1 cellular context compared by ENCODE assay signal in genomic region chr1:107776898-107777663, GRCh38.
TF ChIP-seq lines count a peak whose summit lies in the region.

No MANE protein-coding gene starts in this region.

TF ChIP-seq in GM12878, 131 proteins besides CTCF, POLR2A, EP300 and RAD21 (continues in another document):
- TF ChIP-seq ETV6 (conservative IDR thresholded peaks at IDR 0.05 in 1 of 2, IDR thresholded peaks at IDR 0.05 in 1 of 2; ENCODE audit: borderline replicate concordance in 1 of 2, low read depth in 1 of 2), result peak in 1 of 2 experiments; percentile 63; a peak in 2 of 4 replicates
- TF ChIP-seq RBBP5 (conservative IDR thresholded peaks at IDR 0.05), result no peak
- TF ChIP-seq FOXK2 (IDR thresholded peaks at IDR 0.05), result no peak
- TF ChIP-seq EED (IDR thresholded peaks at IDR 0.05; ENCODE audit: low read depth), result peak; percentile 43; the same call in 1 of the 2 replicates
- no peak for TF ChIP-seq CBX3 (IDR thresholded peaks at IDR 0.05; ENCODE audit: borderline replicate concordance, low read depth)
- TF ChIP-seq RFX5 (IDR thresholded peaks at IDR 0.05; ENCODE audit: low read depth, low read length), result no peak
- TF ChIP-seq ZZZ3 (IDR thresholded peaks at IDR 0.05; ENCODE audit: control insufficient read depth, insufficient read length, low read depth), result no peak
- TF ChIP-seq SREBF1 (IDR thresholded peaks at IDR 0.05; ENCODE audit: low read length), result no peak
- no peak for TF ChIP-seq ZNF622 (IDR thresholded peaks at IDR 0.05)
- peak; percentile 90 for TF ChIP-seq RELB (IDR thresholded peaks at IDR 0.05; ENCODE audit: low read depth)
- TF ChIP-seq CREB1 (IDR thresholded peaks at IDR 0.05; ENCODE audit: low read depth), result 0 out of 2 replicates have a peak, but pooled peaks have one; percentile 16
- TF ChIP-seq CHD1 (IDR thresholded peaks at IDR 0.05; ENCODE audit: low read depth, low read length), result no peak
- no peak for TF ChIP-seq BCLAF1 (IDR thresholded peaks at IDR 0.05)
- peak; percentile 76 for TF ChIP-seq MLLT1 (IDR thresholded peaks at IDR 0.05)
- TF ChIP-seq NBN (IDR thresholded peaks at IDR 0.05), result peak; percentile 94
- TF ChIP-seq PKNOX1 (IDR thresholded peaks at IDR 0.05), result peak; percentile 41; the same call in 1 of the 2 replicates
- TF ChIP-seq HSF1 (IDR thresholded peaks at IDR 0.05; ENCODE audit: low read depth, low read length), result no peak
- no peak for TF ChIP-seq USF1 (IDR thresholded peaks at IDR 0.05; ENCODE audit: borderline replicate concordance, extremely low read length, insufficient read depth, low read depth, low read length)
- TF ChIP-seq POLR2AphosphoS2 (IDR thresholded peaks at IDR 0.05; ENCODE audit: low read depth, low read length), result no peak
- TF ChIP-seq PML (IDR thresholded peaks at IDR 0.05; ENCODE audit: low read length), result peak; percentile 31; the same call in 1 of the 2 replicates
- no peak for TF ChIP-seq JUND (IDR thresholded peaks at IDR 0.05; ENCODE audit: low read depth, low read length)
- TF ChIP-seq MYB (IDR thresholded peaks at IDR 0.05; ENCODE audit: borderline replicate concordance, low read depth, low read length), result no peak; the same call in 1 of the 2 replicates
- no peak for TF ChIP-seq SUZ12 (IDR thresholded peaks at IDR 0.05; ENCODE audit: unreplicated experiment)
- no peak for TF ChIP-seq KDM1A (IDR thresholded peaks at IDR 0.05; ENCODE audit: borderline replicate concordance)
- peak; percentile 8; the same call in 1 of the 2 replicates for TF ChIP-seq ZNF207 (IDR thresholded peaks at IDR 0.05; ENCODE audit: borderline replicate concordance)
- TF ChIP-seq SP1 (IDR thresholded peaks at IDR 0.05; ENCODE audit: low read depth, low read length), result peak; percentile 39
- no peak for TF ChIP-seq CEBPB (IDR thresholded peaks at IDR 0.05; ENCODE audit: borderline replicate concordance in 1 of 2, low read depth in 2 of 2, low read length in 2 of 2)
- no peak for TF ChIP-seq REST (IDR thresholded peaks at IDR 0.05; ENCODE audit: low read depth, low read length)
- no peak for TF ChIP-seq SMC3 (IDR thresholded peaks at IDR 0.05; ENCODE audit: borderline replicate concordance, low read length)
- TF ChIP-seq TBL1XR1 (IDR thresholded peaks at IDR 0.05; ENCODE audit: low read depth, low read length), result no peak
- TF ChIP-seq BACH1 (IDR thresholded peaks at IDR 0.05; ENCODE audit: borderline replicate concordance), result peak; percentile 25; the same call in 1 of the 2 replicates
- TF ChIP-seq JUNB (IDR thresholded peaks at IDR 0.05), result peak; percentile 35
- TF ChIP-seq SREBF2 (IDR thresholded peaks at IDR 0.05; ENCODE audit: low read length), result no peak
- TF ChIP-seq EZH2 (IDR thresholded peaks at IDR 0.05; ENCODE audit: borderline replicate concordance, control insufficient read depth, low read depth, low read length), result no peak
- no peak for TF ChIP-seq HCFC1 (IDR thresholded peaks at IDR 0.05; ENCODE audit: low read length)
- TF ChIP-seq IRF4 (IDR thresholded peaks at IDR 0.05; ENCODE audit: low read depth, low read length), result 0 out of 2 replicates have a peak, but pooled peaks have one; percentile 33
- TF ChIP-seq GABPA (IDR thresholded peaks at IDR 0.05; ENCODE audit: low read depth), result no peak
- no peak for TF ChIP-seq TARDBP (IDR thresholded peaks at IDR 0.05; ENCODE audit: borderline replicate concordance)
- no peak for TF ChIP-seq ZNF217 (IDR thresholded peaks at IDR 0.05)
- 0 out of 2 replicates have a peak, but pooled peaks have one; percentile 58 for TF ChIP-seq MEF2A (IDR thresholded peaks at IDR 0.05; ENCODE audit: insufficient read depth, low read depth, low read length)
- TF ChIP-seq MEF2B (IDR thresholded peaks at IDR 0.05; ENCODE audit: partially characterized antibody, poor library complexity, severe bottlenecking), result peak; percentile 86
- TF ChIP-seq RB1 (IDR thresholded peaks at IDR 0.05; ENCODE audit: borderline replicate concordance), result no peak
- TF ChIP-seq GATAD2B (conservative IDR thresholded peaks at IDR 0.05; ENCODE audit: low read depth), result peak; percentile 84
- TF ChIP-seq TCF12 (IDR thresholded peaks at IDR 0.05; ENCODE audit: low read depth, low read length), result peak; percentile 98
- 0 out of 2 replicates have a peak, but pooled peaks have one; percentile 26 for TF ChIP-seq YY1 (IDR thresholded peaks at IDR 0.05; ENCODE audit: low read depth, low read length)
- TF ChIP-seq RCOR1 (conservative IDR thresholded peaks at IDR 0.05; ENCODE audit: low read depth, low read length), result 0 out of 2 replicates have a peak, but pooled peaks have one; percentile 28
- no peak for TF ChIP-seq MAX (IDR thresholded peaks at IDR 0.05; ENCODE audit: low read depth, low read length)
- TF ChIP-seq ZNF687 (IDR thresholded peaks at IDR 0.05), result no peak; the same call in 1 of the 2 replicates
- no peak for TF ChIP-seq SIX5 (IDR thresholded peaks at IDR 0.05; ENCODE audit: low read depth, low read length, severe bottlenecking)
- 0 out of 2 replicates have a peak, but pooled peaks have one; percentile 41 for TF ChIP-seq POLR2AphosphoS5 (IDR thresholded peaks at IDR 0.05; ENCODE audit: low read length)
